16 cellular contexts compared by ENCODE assay signal in genomic region chr4:82745173-82745842, GRCh38. TPM values are rescaled to one million over a fixed set of nuclear protein-coding genes. Genes with fewer than 3 reads are reported as not detected.
DNase-seq lines count a peak whose midpoint lies in the region; ATAC-seq and TF ChIP-seq lines count a peak whose summit lies in the region.
"Had no signal": no experiment of that assay in that cellular context is flagged by ENCODE, and none has a peak within 500 bp of the region (broad histone marks: within the 10 kb centered on the region; RNA-seq: fewer than 3 reads in every experiment).

No MANE protein-coding gene starts in this region.

- no peaks in the 10 kb centered on the region for H3K4me1 ChIP-seq in CD4-positive, alpha-beta memory T cell (ENCODE audit: insufficient read depth, low read length)
- H3K4me1 ChIP-seq: colonic mucosa had no signal

- H3K4me3 Mint-ChIP-seq in osteocyte (ENCODE audit: unreplicated experiment), result peak overlapping the region; percentile 14
- H3K4me3 Mint-ChIP-seq in CD4-positive, alpha-beta memory T cell, result no peak overlapping the region
- H3K4me3 Mint-ChIP-seq: activated naive CD4-positive, alpha-beta T cell treated with anti-CD3 and anti-CD28 coated beads, Interleukin-2, amount 10 ng/mL, durations not matched to agents 7 days and 5 days; stimulated activated naive B cell treated with anti-CD40 and anti-IgM and Interleukin-4, amounts not matched to agents 10 μg/mL and 1 μg/mL and 100 μg/mL, for 72 hours had no signal

- peak overlapping the region; percentile 80 for H3K27ac Mint-ChIP-seq in osteocyte (ENCODE audit: unreplicated experiment)
- H3K27ac Mint-ChIP-seq in CD4-positive, alpha-beta memory T cell, result no peak overlapping the region
- H3K27ac Mint-ChIP-seq: activated naive CD4-positive, alpha-beta T cell treated with anti-CD3 and anti-CD28 coated beads, Interleukin-2, amount 10 ng/mL, durations not matched to agents 7 days and 5 days; stimulated activated naive B cell treated with anti-CD40 and anti-IgM and Interleukin-4, amounts not matched to agents 10 μg/mL and 1 μg/mL and 100 μg/mL, for 72 hours had no signal

- CTCF ChIA-PET in CD4-positive, alpha-beta memory T cell (lab: Charles Lee; ENCODE audit: partially characterized antibody), result no interaction called here

- no peak overlapping the region for H3K27ac ChIP-seq in CD4-positive, alpha-beta memory T cell (ENCODE audit: low read depth, low read length)
- H3K27ac ChIP-seq: BLaER1 treated with 17β-estradiol and CSF1 and Interleukin-3, amounts not matched to agents 10 nM and 100 nM; colonic mucosa had no signal

- no peaks in the 10 kb centered on the region for H3K36me3 ChIP-seq in CD4-positive, alpha-beta memory T cell (ENCODE audit: insufficient read depth, low read length)
- H3K36me3 ChIP-seq: BLaER1 treated with 17β-estradiol and CSF1 and Interleukin-3, amounts not matched to agents 10 nM and 100 nM; colonic mucosa had no signal

- peak; percentile 15 for DNase-seq in Daoy (ENCODE audit: low read depth)
- peak; percentile 47 for DNase-seq in epithelial cell of proximal tubule (ENCODE audit: low read depth)
- no peak for DNase-seq in osteocyte (ENCODE audit: extremely low spot score, unreplicated experiment)
- no peak for DNase-seq in CD4-positive, alpha-beta memory T cell
- no peak for DNase-seq in Right ventricle myocardium superior
- DNase-seq: activated naive CD4-positive, alpha-beta T cell treated with anti-CD3 and anti-CD28 coated beads, Interleukin-2, amount 10 ng/mL, durations not matched to agents 7 days and 5 days; colonic mucosa; NCI-H1436; NCI-H774; SHP77; stimulated activated CD4-positive, alpha-beta T cell treated with anti-CD3 and anti-CD28 coated beads, Interleukin-4, amount 100 ng/mL, for 1 hour; stimulated activated naive B cell treated with anti-CD40 and anti-IgM and Interleukin-4, amounts not matched to agents 10 μg/mL and 1 μg/mL and 100 μg/mL, for 72 hours had no signal

- POLR2A ChIA-PET in CD4-positive, alpha-beta memory T cell (lab: Charles Lee; ENCODE audit: partially characterized antibody), result no interaction called here

- no peak overlapping the region for H3K4me3 ChIP-seq in epithelial cell of proximal tubule (ENCODE audit: low read depth, low read length)
- no peak overlapping the region for H3K4me3 ChIP-seq in CD4-positive, alpha-beta memory T cell (ENCODE audit: low read length in 2 of 2)
- H3K4me3 ChIP-seq: BLaER1 treated with 17β-estradiol and CSF1 and Interleukin-3, amounts not matched to agents 10 nM and 100 nM; colonic mucosa had no signal

- H3K27me3 Mint-ChIP-seq in osteocyte (ENCODE audit: unreplicated experiment), result no peaks in the 10 kb centered on the region
- H3K27me3 Mint-ChIP-seq in CD4-positive, alpha-beta memory T cell, result peaks cover 5 to 26% of the 10 kb centered on the region in 2 donors

- peaks cover 4% of the 10 kb centered on the region for H3K36me3 Mint-ChIP-seq in osteocyte (ENCODE audit: unreplicated experiment)
- H3K36me3 Mint-ChIP-seq in CD4-positive, alpha-beta memory T cell, result no peaks in the 10 kb centered on the region
- H3K36me3 Mint-ChIP-seq: activated naive CD4-positive, alpha-beta T cell treated with anti-CD3 and anti-CD28 coated beads, Interleukin-2, amount 10 ng/mL, durations not matched to agents 7 days and 5 days; stimulated activated naive B cell treated with anti-CD40 and anti-IgM and Interleukin-4, amounts not matched to agents 10 μg/mL and 1 μg/mL and 100 μg/mL, for 72 hours had no signal

- TF ChIP-seq CTCF in epithelial cell of proximal tubule (conservative IDR thresholded peaks at IDR 0.05; ENCODE audit: low read depth, low read length) (no peak), osteocyte (IDR thresholded peaks at IDR 0.05) (no peak)

- no peaks in the 10 kb centered on the region for H3K9me3 Mint-ChIP-seq in osteocyte (ENCODE audit: unreplicated experiment)
- no peaks in the 10 kb centered on the region for H3K9me3 Mint-ChIP-seq in CD4-positive, alpha-beta memory T cell
- H3K9me3 Mint-ChIP-seq: activated naive CD4-positive, alpha-beta T cell treated with anti-CD3 and anti-CD28 coated beads, Interleukin-2, amount 10 ng/mL, durations not matched to agents 7 days and 5 days; stimulated activated naive B cell treated with anti-CD40 and anti-IgM and Interleukin-4, amounts not matched to agents 10 μg/mL and 1 μg/mL and 100 μg/mL, for 72 hours had no signal

- peak; percentile 88 for ATAC-seq in SK-N-SH treated with all-trans-retinoic acid at 6 μM for 48 hours
- ATAC-seq in HG03520 (IDR thresholded peaks at IDR 0.05; ENCODE audit: unreplicated experiment), result no peak
- ATAC-seq in HG03439 (IDR thresholded peaks at IDR 0.05; ENCODE audit: unreplicated experiment), result no peak
- no peak for ATAC-seq in Right ventricle myocardium superior (ENCODE audit: poor library complexity)
- ATAC-seq: stimulated activated naive B cell treated with anti-CD40 and anti-IgM and Interleukin-4, amounts not matched to agents 10 μg/mL and 1 μg/mL and 100 μg/mL, for 72 hours had no signal

- intact Hi-C loops in CD4-positive, alpha-beta memory T cell (cut with micrococcal nuclease), result no loop called here
- intact Hi-C loops in Right ventricle myocardium superior (cut with DNase I), result no loop called here

- H3K27me3 ChIP-seq in CD4-positive, alpha-beta memory T cell (ENCODE audit: insufficient read depth, low read length), result no peaks in the 10 kb centered on the region
- H3K27me3 ChIP-seq: BLaER1 treated with 17β-estradiol and CSF1 and Interleukin-3, amounts not matched to agents 10 nM and 100 nM; colonic mucosa had no signal

- peaks cover 41% of the 10 kb centered on the region for H3K4me1 Mint-ChIP-seq in osteocyte (ENCODE audit: unreplicated experiment)
- H3K4me1 Mint-ChIP-seq in CD4-positive, alpha-beta memory T cell, result no peaks in the 10 kb centered on the region
- H3K4me1 Mint-ChIP-seq: activated naive CD4-positive, alpha-beta T cell treated with anti-CD3 and anti-CD28 coated beads, Interleukin-2, amount 10 ng/mL, durations not matched to agents 7 days and 5 days; stimulated activated naive B cell treated with anti-CD40 and anti-IgM and Interleukin-4, amounts not matched to agents 10 μg/mL and 1 μg/mL and 100 μg/mL, for 72 hours had no signal

- H3K9me3 ChIP-seq in CD4-positive, alpha-beta memory T cell (ENCODE audit: control insufficient read depth in 1 of 2, low read length in 2 of 2), result no peaks in the 10 kb centered on the region
- H3K9me3 ChIP-seq: BLaER1 treated with 17β-estradiol and CSF1 and Interleukin-3, amounts not matched to agents 10 nM and 100 nM; colonic mucosa had no signal

TF ChIP-seq in SK-N-SH treated with all-trans-retinoic acid at 6 μM for 48 hours, 23 proteins besides CTCF, POLR2A, EP300 and RAD21:
- TF ChIP-seq ZFP30 (CRISPR knock-in tag; IDR thresholded peaks at IDR 0.05) (no peak), ARNTL (CRISPR knock-in tag; IDR thresholded peaks at IDR 0.05; ENCODE audit: borderline replicate concordance, low read depth) (no peak)

RNA-seq across cellular contexts. Expression of gene SCD5, which starts 53.3 kb away (rescaled TPM):
- total RNA-seq in Daoy (2014; rRNA removed; shearing (Covaris generic)), result 6.3 and 6.6 TPM in 2 replicates
- total RNA-seq in epithelial cell of proximal tubule (6.1 and 22.7 TPM in 2 replicates), osteocyte (23.7 and 23.9 TPM in 2 replicates), Right ventricle myocardium superior (4.9 TPM)
- total RNA-seq in CD4-positive, alpha-beta memory T cell, result not detected
- 1 to 10 TPM in 1 of 2 donors, not detected in 1; 1.8 TPM for polyA plus RNA-seq in CD4-positive, alpha-beta memory T cell

Comparison
In these comparisons a context has a peak if more than half of its experiments do, and no peak if none do; other contexts are left out.
1. DNase-seq: peak in Daoy (single experiment) and epithelial cell of proximal tubule (single experiment); none in osteocyte (single experiment), CD4-positive, alpha-beta memory T cell (0 of 5) and Right ventricle myocardium superior (single experiment).